ENCODE assay signal across 26 cellular contexts in the genomic region with DNA sequence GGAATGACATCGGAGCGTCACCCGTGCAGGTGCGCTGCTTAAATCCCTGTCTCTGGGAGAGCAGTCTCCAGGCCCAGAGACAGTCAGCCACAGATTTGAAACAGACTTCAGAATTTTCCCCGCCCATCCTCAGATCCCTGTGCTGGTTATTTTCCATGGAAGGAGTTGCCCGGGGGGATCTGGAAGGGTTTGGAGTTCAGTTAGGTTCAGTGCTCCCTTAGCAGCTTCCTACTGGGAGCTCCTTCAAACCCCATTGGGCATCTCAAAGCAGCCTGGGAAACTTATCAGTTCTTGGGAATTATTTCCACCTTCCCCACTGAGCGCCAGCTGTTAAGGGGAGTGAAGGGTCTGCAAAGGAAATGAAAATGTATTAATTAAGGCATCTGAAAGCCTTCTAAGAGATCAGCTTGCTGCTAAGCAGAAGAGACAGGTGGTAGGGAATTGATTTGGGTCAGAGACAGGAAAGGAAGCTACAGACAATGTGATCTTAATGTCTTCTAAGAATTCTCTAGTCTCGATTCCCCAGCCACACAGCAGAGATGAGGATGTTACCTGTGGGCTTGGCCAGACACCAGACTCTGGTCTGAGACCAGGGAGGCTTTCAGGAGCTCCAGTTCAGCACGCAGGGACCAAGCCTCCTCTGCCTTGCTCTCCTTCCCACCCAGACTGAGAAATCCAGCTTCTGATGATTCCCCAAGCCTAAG.
A peak's percentile ranks its signal among the peaks of the same experiment; 100 is the strongest.
DNase-seq lines count a peak whose midpoint lies in the region; ATAC-seq, FAIRE-seq and TF ChIP-seq lines count a peak whose summit lies in the region.
"Had no signal": no experiment of that assay in that cellular context is flagged by ENCODE, and none has a peak within 500 bp of the region (broad histone marks: within the 10 kb centered on the region; RNA-seq: fewer than 3 reads in every experiment).

No MANE protein-coding gene starts in this region.

- intact Hi-C loops in GM12878 (cut with micrococcal nuclease; ENCODE audit: unreplicated experiment), result no loop called here

- 0 out of 2 replicates have a peak overlapping the region, but pooled peaks have one; percentile 3 for H3K4me2 ChIP-seq in GM12878 (ENCODE audit: control insufficient read depth, insufficient read depth)

- no peak overlapping the region for H2AFZ ChIP-seq in GM12878 (ENCODE audit: control insufficient read depth, low read depth, low read length)

- CTCF ChIA-PET in GM12878 (lab: Yijun Ruan, JAX), result interaction anchor here (1.1 to 13.2 kb wide), 2 partner anchors 10 to 34 kb away, joined by 3 to 179 read pairs; no protein-coding TSS in a partner anchor

- no peak for TF ChIP-seq RAD21 in GM12878 (IDR thresholded peaks at IDR 0.05; ENCODE audit: insufficient read depth, low read depth, low read length)

- H3K79me2 ChIP-seq in GM12878 (ENCODE audit: control insufficient read depth, insufficient read depth, low read length), result no peaks in the 10 kb centered on the region

- RAD21 ChIA-PET in GM12878 (lab: Charles Lee; ENCODE audit: unreplicated experiment), result no interaction called here

- no peak for TF ChIP-seq EP300 in GM12878 (IDR thresholded peaks at IDR 0.05; ENCODE audit: borderline replicate concordance in 1 of 2, control insufficient read depth in 1 of 2, low read depth in 2 of 2, low read length in 2 of 2)

- no peaks in the 10 kb centered on the region for H4K20me1 ChIP-seq in GM12878 (ENCODE audit: control insufficient read depth, insufficient read depth)

- peak; percentile 44 for FAIRE-seq in GM12878 (lab: Jason Lieb, UNC)
- FAIRE-seq: A204.1, GM12891, RCC 7860 had no signal

- H3K27me3 ChIP-seq in GM12878 (replicated peaks in 1 of 2; ENCODE audit: control insufficient read depth in 2 of 2, insufficient read depth in 2 of 2, low read length in 1 of 2), result no peaks in the 10 kb centered on the region
- H3K27me3 ChIP-seq: transverse colon had no signal

- 50% methylated on average over 9 of the region's 9 CpGs for WGBS in GM12878 (ENCODE audit: insufficient coverage, insufficient replicate concordance, low lambda C conversion rate, missing lambda C conversion rate)

- H3K9ac ChIP-seq in GM12878 (ENCODE audit: control insufficient read depth, insufficient read depth, low read length), result no peak overlapping the region

- POLR2A ChIA-PET in GM12878 (lab: Charles Lee), result no interaction called here

- in situ Hi-C loops in GM12878 (cut with MboI), result no loop called here

- BruUV-seq in GM12878 (replicated peaks; lab: Mats Ljungman, UMichigan), result no TSS peak

- peaks cover 10% of the 10 kb centered on the region for H3K4me1 ChIP-seq in GM12878 (ENCODE audit: control insufficient read depth, insufficient read depth, low read length)
- H3K4me1 ChIP-seq: psoas muscle, stomach, transverse colon had no signal

- TF ChIP-seq POLR2A in GM12878 (IDR thresholded peaks at IDR 0.05; ENCODE audit: low read depth, low read length), result no peak

- H3K9me3 ChIP-seq in GM12878 (replicated peaks; ENCODE audit: control insufficient read depth, insufficient read depth, low read length), result no peaks in the 10 kb centered on the region
- H3K9me3 ChIP-seq: psoas muscle, stomach, transverse colon had no signal

- no peak overlapping the region for H3K4me3 ChIP-seq in GM12878
- H3K4me3 ChIP-seq: psoas muscle, stomach, transverse colon had no signal

- H3K36me3 ChIP-seq in GM12878 (ENCODE audit: control insufficient read depth in 2 of 2, insufficient read depth in 2 of 2, low read length in 1 of 2), result no peaks in the 10 kb centered on the region; a peak in 1 of 4 replicates
- H3K36me3 ChIP-seq: stomach, transverse colon had no signal

- TF ChIP-seq CTCF in GM12878 (IDR thresholded peaks at IDR 0.05 in 2 of 3, conservative IDR thresholded peaks at IDR 0.05 in 1 of 3; ENCODE audit: control insufficient read depth in 2 of 3, extremely low read depth in 1 of 3, insufficient read depth in 1 of 3, low read depth in 3 of 3, low read length in 3 of 3), result no peak

- 0 out of 2 replicates have a peak overlapping the region, but pooled peaks have one; percentile 7 for H3K27ac ChIP-seq in GM12878 (ENCODE audit: control insufficient read depth, insufficient read depth)
- H3K27ac ChIP-seq: psoas muscle, stomach, transverse colon had no signal

- ATAC-seq in HG03432 (IDR thresholded peaks at IDR 0.05; ENCODE audit: unreplicated experiment) (peak; percentile 54), GM12878 (peak; percentile 38)
- ATAC-seq: activated T-helper 17 cell treated with anti-CD3 and anti-CD28 coated beads, Interleukin-2, amount 50 U/mL, for 72 hours; psoas muscle had no signal

- DNase-seq in NCI-H2171 treated with DMSO at 0.1 percent for 48 hours (lab: John Stamatoyannopoulos, UW) (peak; percentile 39), NCI-H2171 (lab: John Stamatoyannopoulos, UW) (no peak), GM12878 (ENCODE audit: low read depth, low spot score) (peak; percentile 12), HCEC 1CT (no peak), MV-4-11 (lab: John Stamatoyannopoulos, UW) (no peak), germinal center (ENCODE audit: low spot score) (no peak)
- no peak for DNase-seq in activated naive CD4-positive, alpha-beta T cell treated with Interleukin-2 at 50 U/mL for 16 hours
- DNase-seq: activated CD4-positive, alpha-beta T cell treated with anti-CD3 and anti-CD28 coated beads, Interleukin-2, amount 50 U/mL, for 4 hours; activated CD4-positive, CD25-positive, alpha-beta regulatory T cell; activated CD8-positive, alpha-beta memory T cell treated with anti-CD3 and anti-CD28 coated beads, Interleukin-2, amount 50 U/mL, for 48 hours; AML-193; CD4-positive, alpha-beta memory T cell; central memory CD4-positive, alpha-beta T cell; glutamatergic neuron; HFFc6; NCI-H1105 treated with DMSO at 0.1 percent for 48 hours; NCI-H2029 treated with DMSO at 0.1 percent for 48 hours; nucleus accumbens; psoas muscle; stomach; transverse colon had no signal

- SMC1A ChIA-PET in GM12878 (lab: Charles Lee; ENCODE audit: uncharacterized antibody, unreplicated experiment), result interaction anchor here (0.9 to 3.0 kb wide), 5 partner anchors 9 to 275 kb away, joined by 3 to 9 read pairs (median 4); no protein-coding TSS in a partner anchor

TF ChIP-seq in GM12878, 131 proteins besides CTCF, POLR2A, EP300 and RAD21 (continues in another document):
- no peak for TF ChIP-seq HDAC6 (IDR thresholded peaks at IDR 0.05; ENCODE audit: unreplicated experiment)
- TF ChIP-seq, protein P1, sequence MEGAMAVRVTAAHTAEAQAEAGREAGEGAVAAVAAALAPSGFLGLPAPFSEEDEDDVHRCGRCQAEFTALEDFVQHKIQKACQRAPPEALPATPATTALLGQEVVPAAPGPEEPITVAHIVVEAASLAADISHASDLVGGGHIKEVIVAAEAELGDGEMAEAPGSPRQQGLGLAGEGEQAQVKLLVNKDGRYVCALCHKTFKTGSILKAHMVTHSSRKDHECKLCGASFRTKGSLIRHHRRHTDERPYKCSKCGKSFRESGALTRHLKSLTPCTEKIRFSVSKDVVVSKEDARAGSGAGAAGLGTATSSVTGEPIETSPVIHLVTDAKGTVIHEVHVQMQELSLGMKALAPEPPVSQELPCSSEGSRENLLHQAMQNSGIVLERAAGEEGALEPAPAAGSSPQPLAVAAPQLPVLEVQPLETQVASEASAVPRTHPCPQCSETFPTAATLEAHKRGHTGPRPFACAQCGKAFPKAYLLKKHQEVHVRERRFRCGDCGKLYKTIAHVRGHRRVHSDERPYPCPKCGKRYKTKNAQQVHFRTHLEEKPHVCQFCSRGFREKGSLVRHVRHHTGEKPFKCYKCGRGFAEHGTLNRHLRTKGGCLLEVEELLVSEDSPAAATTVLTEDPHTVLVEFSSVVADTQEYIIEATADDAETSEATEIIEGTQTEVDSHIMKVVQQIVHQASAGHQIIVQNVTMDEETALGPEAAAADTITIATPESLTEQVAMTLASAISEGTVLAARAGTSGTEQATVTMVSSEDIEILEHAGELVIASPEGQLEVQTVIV (IDR thresholded peaks at IDR 0.05; ENCODE audit: borderline replicate concordance, partially characterized antibody), result no peak
- TF ChIP-seq TCF7 (IDR thresholded peaks at IDR 0.05; ENCODE audit: borderline replicate concordance), result no peak
- no peak for TF ChIP-seq YBX1 (IDR thresholded peaks at IDR 0.05)
- no peak for TF ChIP-seq NFXL1 (IDR thresholded peaks at IDR 0.05; ENCODE audit: borderline replicate concordance)
- no peak for TF ChIP-seq SIN3A (IDR thresholded peaks at IDR 0.05; ENCODE audit: low read depth, low read length)
- TF ChIP-seq MYB (IDR thresholded peaks at IDR 0.05; ENCODE audit: borderline replicate concordance, low read depth, low read length), result no peak
- no peak for TF ChIP-seq TCF12 (IDR thresholded peaks at IDR 0.05; ENCODE audit: low read depth, low read length)
- TF ChIP-seq PKNOX1 (IDR thresholded peaks at IDR 0.05), result no peak
- TF ChIP-seq CBX3 (IDR thresholded peaks at IDR 0.05; ENCODE audit: borderline replicate concordance, low read depth), result no peak
- no peak for TF ChIP-seq CREB1 (IDR thresholded peaks at IDR 0.05; ENCODE audit: low read depth)
- no peak for TF ChIP-seq BCL11A (IDR thresholded peaks at IDR 0.05; ENCODE audit: low read depth, low read length)
- TF ChIP-seq BRCA1 (IDR thresholded peaks at IDR 0.05; ENCODE audit: low read depth, low read length), result no peak
- TF ChIP-seq KLF5 (IDR thresholded peaks at IDR 0.05; ENCODE audit: partially characterized antibody), result no peak
- TF ChIP-seq FOXM1 (IDR thresholded peaks at IDR 0.05; ENCODE audit: low read depth, low read length), result no peak
- TF ChIP-seq SMAD1 (IDR thresholded peaks at IDR 0.05; ENCODE audit: low read depth, partially characterized antibody), result no peak

Comparison
In these comparisons a context has a peak if more than half of its experiments do, and no peak if none do; other contexts are left out.
1. DNase-seq: peak in NCI-H2171 treated with DMSO at 0.1 percent for 48 hours (single experiment) and GM12878 (single experiment); none in NCI-H2171 (single experiment), HCEC 1CT (single experiment), MV-4-11 (single experiment), germinal center (single experiment) and activated naive CD4-positive, alpha-beta T cell treated with Interleukin-2 at 50 U/mL for 16 hours (single experiment).